Comparison of ENCODE assay signal across 15 cellular contexts in genomic region chr5:150506571-150507282, GRCh38. TPM values are rescaled to one million over a fixed set of nuclear protein-coding genes. Genes with fewer than 3 reads are reported as not detected.
DNase-seq lines count a peak whose midpoint lies in the region; ATAC-seq and TF ChIP-seq lines count a peak whose summit lies in the region.
"Had no signal": no experiment of that assay in that cellular context is flagged by ENCODE, and none has a peak within 500 bp of the region (broad histone marks: within the 10 kb centered on the region; RNA-seq: fewer than 3 reads in every experiment).

No MANE protein-coding gene starts in this region.

- DNase-seq in NCI-H82 treated with DMSO at 0.1 percent for 48 hours (lab: John Stamatoyannopoulos, UW; ENCODE audit: unreplicated experiment) (peak; percentile 76), coronary artery (ENCODE audit: low spot score) (no peak), mesothelial cell of epicardium (ENCODE audit: low spot score in 2 of 2, unreplicated experiment in 2 of 2) (no peak), MG63 (no peak), GM10248 (ENCODE audit: extremely low spot score) (no peak)
- DNase-seq in activated naive CD4-positive, alpha-beta T cell treated with anti-CD3 and anti-CD28 coated beads for 36 hours = no peak
- DNase-seq: activated CD8-positive, alpha-beta T cell treated with anti-CD3 and anti-CD28 coated beads for 36 hours; activated naive CD4-positive, alpha-beta T cell; H9; NCI-H226; RPMI8226; T1000 had no signal

- no peaks in the 10 kb centered on the region for H3K27me3 ChIP-seq in stomach smooth muscle (ENCODE audit: control insufficient read depth in 1 of 2, insufficient read depth in 2 of 2, low read length in 2 of 2)
- H3K27me3 ChIP-seq in MG63 = no peaks in the 10 kb centered on the region

- no peaks in the 10 kb centered on the region for H3K9me3 Mint-ChIP-seq in mesothelial cell of epicardium
- no peaks in the 10 kb centered on the region for H3K9me3 Mint-ChIP-seq in activated naive CD4-positive, alpha-beta T cell treated with anti-CD3 and anti-CD28 coated beads for 36 hours
- H3K9me3 Mint-ChIP-seq: activated CD8-positive, alpha-beta T cell treated with anti-CD3 and anti-CD28 coated beads for 36 hours; H9; nephron had no signal

- no peaks in the 10 kb centered on the region for H3K36me3 Mint-ChIP-seq in mesothelial cell of epicardium
- H3K36me3 Mint-ChIP-seq in activated naive CD4-positive, alpha-beta T cell treated with anti-CD3 and anti-CD28 coated beads for 36 hours (ENCODE audit: low read depth) = no peaks in the 10 kb centered on the region

- H3K27ac ChIP-seq in coronary artery (peak overlapping the region; percentile 76 to 89), stomach smooth muscle (ENCODE audit: low read length) (peak overlapping the region; percentile 31)

- no peak overlapping the region for H3K9ac ChIP-seq in stomach smooth muscle (ENCODE audit: low read length in 2 of 2)

- H3K4me3 ChIP-seq in coronary artery (no peak overlapping the region), stomach smooth muscle (ENCODE audit: low read length in 2 of 2) (no peak overlapping the region), MG63 (no peak overlapping the region)

- no peak for ATAC-seq in HG02588 (IDR thresholded peaks at IDR 0.05; ENCODE audit: unreplicated experiment)
- ATAC-seq: activated CD8-positive, alpha-beta T cell treated with anti-CD3 and anti-CD28 coated beads for 36 hours had no signal

- H3K4me1 ChIP-seq in stomach smooth muscle (ENCODE audit: control insufficient read depth, insufficient read depth, low read length) = peaks cover 91% of the 10 kb centered on the region

- H3K4me3 Mint-ChIP-seq in mesothelial cell of epicardium = no peak overlapping the region
- no peak overlapping the region for H3K4me3 Mint-ChIP-seq in activated naive CD4-positive, alpha-beta T cell treated with anti-CD3 and anti-CD28 coated beads for 36 hours
- H3K4me3 Mint-ChIP-seq: activated CD8-positive, alpha-beta T cell treated with anti-CD3 and anti-CD28 coated beads for 36 hours; nephron had no signal

- peak overlapping the region; percentile 50 for H3K27ac Mint-ChIP-seq in mesothelial cell of epicardium
- no peak overlapping the region for H3K27ac Mint-ChIP-seq in activated naive CD4-positive, alpha-beta T cell treated with anti-CD3 and anti-CD28 coated beads for 36 hours
- H3K27ac Mint-ChIP-seq: activated CD8-positive, alpha-beta T cell treated with anti-CD3 and anti-CD28 coated beads for 36 hours had no signal

- H3K4me1 Mint-ChIP-seq in mesothelial cell of epicardium = peaks cover 48% of the 10 kb centered on the region
- H3K4me1 Mint-ChIP-seq in activated naive CD4-positive, alpha-beta T cell treated with anti-CD3 and anti-CD28 coated beads for 36 hours (ENCODE audit: low read depth) = no peaks in the 10 kb centered on the region

- no peaks in the 10 kb centered on the region for H3K9me3 ChIP-seq in stomach smooth muscle (ENCODE audit: control insufficient read depth in 2 of 2, low read length in 2 of 2)
- H3K9me3 ChIP-seq in MG63 = no peaks in the 10 kb centered on the region

- no peaks in the 10 kb centered on the region for H3K27me3 Mint-ChIP-seq in mesothelial cell of epicardium (ENCODE audit: low read depth)
- H3K27me3 Mint-ChIP-seq in activated naive CD4-positive, alpha-beta T cell treated with anti-CD3 and anti-CD28 coated beads for 36 hours (ENCODE audit: low read depth) = no peaks in the 10 kb centered on the region
- H3K27me3 Mint-ChIP-seq: activated CD8-positive, alpha-beta T cell treated with anti-CD3 and anti-CD28 coated beads for 36 hours had no signal

- CTCF ChIA-PET in activated naive CD4-positive, alpha-beta T cell treated with anti-CD3 and anti-CD28 coated beads for 36 hours (lab: Charles Lee) = no interaction called here
- CTCF ChIA-PET in GM10248 (lab: Yijun Ruan, JAX) = interaction anchor here (0.7 to 1.7 kb wide), 5 partner anchors 17 to 260 kb away, joined by 3 to 4 read pairs (median 3); no protein-coding TSS in a partner anchor

- intact Hi-C loops in activated naive CD4-positive, alpha-beta T cell treated with anti-CD3 and anti-CD28 coated beads for 36 hours (cut with micrococcal nuclease) = no loop called here

- H3K36me3 ChIP-seq in stomach smooth muscle (ENCODE audit: control insufficient read depth in 2 of 2, insufficient read depth in 2 of 2, low read length in 2 of 2) = no peaks in the 10 kb centered on the region
- peaks cover 85% of the 10 kb centered on the region for H3K36me3 ChIP-seq in MG63

- POLR2A ChIA-PET in GM10248 (lab: Yijun Ruan, JAX) = no interaction called here

- TF ChIP-seq CTCF in coronary artery (IDR thresholded peaks at IDR 0.05) = no peak
- TF ChIP-seq CTCF in mesothelial cell of epicardium (IDR thresholded peaks at IDR 0.05; ENCODE audit: unreplicated experiment) = no peak
- TF ChIP-seq CTCF in GM10248 (IDR thresholded peaks at IDR 0.05; ENCODE audit: control extremely low read depth, extremely low read depth, low read depth, missing control alignments) = no peak

RNA-seq across cellular contexts. Expression of gene NDST1, which starts 1.2 kb away (rescaled TPM):
- 129 to 132 TPM (median 132 TPM) in 3 replicates for total RNA-seq in mesothelial cell of epicardium
- total RNA-seq in activated naive CD4-positive, alpha-beta T cell treated with anti-CD3 and anti-CD28 coated beads for 36 hours = 1 to 10 TPM; 2.4 to 3.3 TPM
- total RNA-seq in MG63 (2014; rRNA removed; shearing (Covaris generic); ENCODE audit: low replicate concordance) = 101 and 142 TPM in 2 replicates

RNA-seq across cellular contexts. Expression of gene RPS14, which starts 57.2 kb away (rescaled TPM):
- 2,586 to 2,705 TPM (median 2,627 TPM) in 3 replicates for total RNA-seq in mesothelial cell of epicardium
- 1,000 to 10,000 TPM; 4,594 to 4,738 TPM for total RNA-seq in activated naive CD4-positive, alpha-beta T cell treated with anti-CD3 and anti-CD28 coated beads for 36 hours
- total RNA-seq in MG63 (2014; rRNA removed; shearing (Covaris generic); ENCODE audit: low replicate concordance) = 6,735 and 8,677 TPM in 2 replicates

Comparison
In these comparisons a context has a peak if more than half of its experiments do, and no peak if none do; other contexts are left out.
1. RNA of gene NDST1, which starts 1.2 kb away (total RNA-seq): 101 to 142 TPM in MG63 and 129 to 132 TPM in mesothelial cell of epicardium; 2.4 to 3.3 TPM in activated naive CD4-positive, alpha-beta T cell treated with anti-CD3 and anti-CD28 coated beads for 36 hours; every median in the first group is over 10 times any median in the second.